ENCODE assay signal across 19 cellular contexts in genomic region chr1:166855558-166855957, GRCh38. TPM values are rescaled to one million over a fixed set of nuclear protein-coding genes. Genes with fewer than 3 reads are reported as not detected.
DNase-seq lines count a peak whose midpoint lies in the region; ATAC-seq and TF ChIP-seq lines count a peak whose summit lies in the region.
"Had no signal": no experiment of that assay in that cellular context is flagged by ENCODE, and none has a peak within 500 bp of the region (broad histone marks: within the 10 kb centered on the region; RNA-seq: fewer than 3 reads in every experiment).

No MANE protein-coding gene starts in this region.

- CTCF ChIA-PET in MCF 10A (lab: Yijun Ruan, JAX), result interaction anchor here (0.6 to 3.2 kb wide), 5 partner anchors 9 to 1156 kb away, joined by 3 to 18 read pairs (median 3); no protein-coding TSS in a partner anchor
- CTCF ChIA-PET in Panc1 (lab: Charles Lee), result no interaction called here

- H3K36me3 Mint-ChIP-seq in MCF 10A (ENCODE audit: insufficient read depth, unreplicated experiment) (peaks cover 96% of the 10 kb centered on the region), neural progenitor cell (peaks cover 43% of the 10 kb centered on the region)

- ATAC-seq in DND-41 (ENCODE audit: insufficient read depth, low read depth) (0 out of 3 replicates have a peak, but pooled peaks have one; percentile 16), Panc1 (peak; percentile 69)

- H3K79me2 ChIP-seq in DND-41 (ENCODE audit: insufficient read depth, low read length), result peaks cover 32% of the 10 kb centered on the region
- H3K79me2 ChIP-seq in neural progenitor cell (ENCODE audit: low read depth), result peaks cover 43% of the 10 kb centered on the region

- no peaks in the 10 kb centered on the region for H3K27me3 ChIP-seq in breast epithelium
- no peaks in the 10 kb centered on the region for H3K27me3 ChIP-seq in DND-41 (ENCODE audit: insufficient read depth, low read length, poor library complexity)
- H3K27me3 ChIP-seq in Panc1 (ENCODE audit: control insufficient read depth, insufficient read depth, low read length), result no peaks in the 10 kb centered on the region
- no peaks in the 10 kb centered on the region for H3K27me3 ChIP-seq in neural progenitor cell
- H3K27me3 ChIP-seq: SJSA1 had no signal

- no peak for DNase-seq in MCF 10A (ENCODE audit: unreplicated experiment)
- DNase-seq in breast epithelium (ENCODE audit: low spot score in 2 of 2), result no peak
- no peak for DNase-seq in DND-41
- DNase-seq in Panc1 (ENCODE audit: low read depth, low spot score), result no peak
- no peak for DNase-seq in neural progenitor cell (ENCODE audit: low spot score)
- no peak for DNase-seq in head of caudate nucleus
- no peak for DNase-seq in activated CD8-positive, alpha-beta memory T cell treated with anti-CD3 and anti-CD28 coated beads for 24 hours
- DNase-seq: AML-193, DMS79 treated with DMSO at 0.1 percent for 48 hours, NCI-H1417 treated with DMSO at 0.1 percent for 48 hours, NCI-H187 treated with DMSO at 0.1 percent for 48 hours, NCI-H2227 treated with DMSO at 0.1 percent for 48 hours, NCI-H510A treated with DMSO at 0.1 percent for 48 hours, NCI-H774, OCI-M1, RPMI8226 had no signal

- no peak overlapping the region for H3K4me3 ChIP-seq in breast epithelium
- H3K4me3 ChIP-seq in DND-41 (ENCODE audit: low read depth in 1 of 2, low read length in 2 of 2), result no peak overlapping the region
- H3K4me3 ChIP-seq in Panc1 (ENCODE audit: low read depth in 2 of 2, low read length in 2 of 2), result no peak overlapping the region
- no peak overlapping the region for H3K4me3 ChIP-seq in neural progenitor cell
- H3K4me3 ChIP-seq: HAP-1, SJSA1 had no signal

- H3K4me1 ChIP-seq in breast epithelium, result no peaks in the 10 kb centered on the region
- no peaks in the 10 kb centered on the region for H3K4me1 ChIP-seq in DND-41 (ENCODE audit: insufficient read depth, low read length)
- no peaks in the 10 kb centered on the region for H3K4me1 ChIP-seq in Panc1 (ENCODE audit: control insufficient read depth, insufficient read depth, low read length)
- peaks cover 37% of the 10 kb centered on the region for H3K4me1 ChIP-seq in neural progenitor cell
- H3K4me1 ChIP-seq: HAP-1, SJSA1 had no signal

- in situ Hi-C loops in Panc1 (cut with HindIII; ENCODE audit: low pct_unique_long_range_greater_than_20kb, low sequenced_read_pairs), result no loop called here

- H3K9ac ChIP-seq in DND-41 (ENCODE audit: low read depth, low read length) (no peak overlapping the region), neural progenitor cell (no peak overlapping the region)

- POLR2A ChIA-PET in MCF 10A (lab: Yijun Ruan, JAX), result interaction anchor here (1.1 to 1.4 kb wide), 2 partner anchors 16 to 20 kb away, joined by 5 to 6 read pairs; partner anchors contain the start of gene TADA1
- POLR2A ChIA-PET in Panc1 (lab: Charles Lee), result interaction anchor here (0.7 to 1.0 kb wide), 2 partner anchors 13 to 31 kb away, joined by 4 to 5 read pairs; no protein-coding TSS in a partner anchor

- H3K4me1 Mint-ChIP-seq in MCF 10A (ENCODE audit: insufficient read depth, unreplicated experiment) (no peaks in the 10 kb centered on the region), neural progenitor cell (peaks cover 10% of the 10 kb centered on the region)

- H4K20me1 ChIP-seq in DND-41 (ENCODE audit: insufficient read depth, low read length), result peaks cover 27% of the 10 kb centered on the region; the same call in 1 of the 2 replicates
- peaks cover 87% of the 10 kb centered on the region for H4K20me1 ChIP-seq in neural progenitor cell (ENCODE audit: low read depth)

- no peak overlapping the region for H2AFZ ChIP-seq in DND-41 (ENCODE audit: low read depth, low read length)
- H2AFZ ChIP-seq in neural progenitor cell (replicated peaks), result no peak overlapping the region

- intact Hi-C loops in MCF 10A (cut with micrococcal nuclease), result no loop called here
- intact Hi-C loops in breast epithelium (cut with DNase I; ENCODE audit: low total_unique reads), result no loop called here
- intact Hi-C loops in Panc1 (cut with micrococcal nuclease; ENCODE audit: unreplicated experiment), result no loop called here
- intact Hi-C loops in head of caudate nucleus (cut with DNase I), result no loop called here

- H3K9me3 Mint-ChIP-seq in MCF 10A (ENCODE audit: unreplicated experiment) (no peaks in the 10 kb centered on the region), neural progenitor cell (no peaks in the 10 kb centered on the region)

- no peak overlapping the region for H3K4me2 ChIP-seq in DND-41 (ENCODE audit: insufficient read depth, low read length)
- H3K4me2 ChIP-seq in neural progenitor cell, result no peak overlapping the region

- H3K9me3 ChIP-seq in breast epithelium (no peaks in the 10 kb centered on the region), DND-41 (ENCODE audit: insufficient read depth, low read length, severe bottlenecking) (no peaks in the 10 kb centered on the region), Panc1 (ENCODE audit: control insufficient read depth, insufficient read depth, low read depth, low read length) (no peaks in the 10 kb centered on the region), neural progenitor cell (ENCODE audit: low read depth) (no peaks in the 10 kb centered on the region)
- H3K9me3 ChIP-seq: HAP-1, SJSA1 had no signal

- H3K36me3 ChIP-seq in breast epithelium, result no peaks in the 10 kb centered on the region
- peaks cover 98% of the 10 kb centered on the region for H3K36me3 ChIP-seq in DND-41 (ENCODE audit: insufficient read depth, low read length)
- peaks cover 64% of the 10 kb centered on the region for H3K36me3 ChIP-seq in Panc1 (ENCODE audit: control insufficient read depth, insufficient read depth, low read length)
- H3K36me3 ChIP-seq in neural progenitor cell, result peaks cover 27% of the 10 kb centered on the region

- BruUV-seq in MCF 10A (replicated peaks; lab: Mats Ljungman, UMichigan), result no TSS peak
- BruUV-seq in Panc1 (replicated peaks; lab: Mats Ljungman, UMichigan), result no TSS peak

- H3K27ac ChIP-seq in breast epithelium (no peak overlapping the region), DND-41 (ENCODE audit: low read length) (no peak overlapping the region), Panc1 (ENCODE audit: low read length) (no peak overlapping the region), neural progenitor cell (peak overlapping the region; percentile 58)
- H3K27ac ChIP-seq: C4-2B, SJSA1 had no signal

- H3K27ac Mint-ChIP-seq in MCF 10A (ENCODE audit: low read depth, unreplicated experiment) (peak overlapping the region; percentile 4), neural progenitor cell (no peak overlapping the region)

- no peak for TF ChIP-seq POLR2A in breast epithelium (IDR thresholded peaks at IDR 0.05)

- H3K4me3 Mint-ChIP-seq in MCF 10A (ENCODE audit: unreplicated experiment) (no peak overlapping the region), neural progenitor cell (no peak overlapping the region)

- TF ChIP-seq CTCF in MCF 10A (IDR thresholded peaks at IDR 0.05; ENCODE audit: unreplicated experiment) (no peak), breast epithelium (IDR thresholded peaks at IDR 0.05) (no peak), DND-41 (IDR thresholded peaks at IDR 0.05; ENCODE audit: borderline replicate concordance, extremely low read depth, low read length, poor library complexity, severe bottlenecking) (no peak), Panc1 (IDR thresholded peaks at IDR 0.05) (no peak), neural progenitor cell (IDR thresholded peaks at IDR 0.05) (no peak)

- H3F3A ChIP-seq in neural progenitor cell (ENCODE audit: low read depth), result peaks cover 64% of the 10 kb centered on the region

- H3K27me3 Mint-ChIP-seq in MCF 10A (ENCODE audit: insufficient read depth, unreplicated experiment) (no peaks in the 10 kb centered on the region), neural progenitor cell (ENCODE audit: insufficient read depth, low read depth) (peaks cover 2% of the 10 kb centered on the region)

RNA-seq across cellular contexts. Expression of gene POGK, which starts 16.3 kb away (rescaled TPM):
- total RNA-seq in MCF 10A (2022) (55.9 and 71.8 TPM in 2 replicates), breast epithelium (10 to 100 TPM; 29.5 to 42.9 (median 29.8) TPM), Panc1 (2021; ENCODE audit: unreplicated experiment) (49.5 TPM), neural progenitor cell (ENCODE audit: low replicate concordance) (42.8 and 47.7 TPM in 2 replicates)
- 29.5 TPM for polyA plus RNA-seq in Panc1 (2012; ENCODE audit: insufficient read length)

RNA-seq across cellular contexts. Expression of gene TADA1, which starts 20.5 kb away (rescaled TPM):
- total RNA-seq in MCF 10A (2022) (14.7 and 15.9 TPM in 2 replicates), breast epithelium (10 to 100 TPM in 2 of 3 donors, 1 to 10 TPM in 1; 6.9 to 18.7 (median 14.1) TPM), Panc1 (2021; ENCODE audit: unreplicated experiment) (12.3 TPM), neural progenitor cell (ENCODE audit: low replicate concordance) (38.3 and 54.4 TPM in 2 replicates)
- 8.2 TPM for polyA plus RNA-seq in Panc1 (2012; ENCODE audit: insufficient read length)
